ENCODE assay signal across 18 cellular contexts in genomic region chr10:79948976-79949722, GRCh38. TPM values are rescaled to one million over a fixed set of nuclear protein-coding genes. Genes with fewer than 3 reads are reported as not detected.
A peak's percentile ranks its signal among the peaks of the same experiment; 100 is the strongest.
DNase-seq lines count a peak whose midpoint lies in the region; ATAC-seq and TF ChIP-seq lines count a peak whose summit lies in the region.
"Had no signal": no experiment of that assay in that cellular context is flagged by ENCODE, and none has a peak within 500 bp of the region (broad histone marks: within the 10 kb centered on the region; RNA-seq: fewer than 3 reads in every experiment).

TSS of gene SFTPD (minus strand) at chr10:79949105. CDS start at chr10:79946659, 2,446 bp downstream.

- 59 to 86% methylated on average over 2 to 3 of the region's 3 CpGs for WGBS in endodermal cell (ENCODE audit: insufficient coverage in 1 of 2, insufficient read length in 1 of 2), 2 experiments
- 34 to 42% methylated on average over 3 of the region's 3 CpGs for WGBS in GM23248 (ENCODE audit: low coverage in 1 of 2, low lambda C conversion rate in 2 of 2, missing lambda C conversion rate in 2 of 2), 2 experiments

- peaks cover 2% of the 10 kb centered on the region for H3K36me3 Mint-ChIP-seq in endodermal cell (ENCODE audit: low read depth)
- peaks cover 22% of the 10 kb centered on the region for H3K36me3 Mint-ChIP-seq in nephron progenitor cell (ENCODE audit: low read depth)

- H3K9me3 Mint-ChIP-seq in endodermal cell (peaks cover 21% of the 10 kb centered on the region), nephron progenitor cell (peaks cover 35% of the 10 kb centered on the region)

- H3K9ac ChIP-seq in endodermal cell (ENCODE audit: extremely low read depth, low read length, poor library complexity, severe bottlenecking) (no peak within 1 kb of the TSS), GM23248 (no peak within 1 kb of the TSS)

- no peaks in the 10 kb centered on the region for H4K20me1 ChIP-seq in GM23248 (ENCODE audit: insufficient read depth)

- H3K4me3 Mint-ChIP-seq in endodermal cell (no peak within 1 kb of the TSS), nephron progenitor cell (no peak within 1 kb of the TSS)
- H3K4me3 Mint-ChIP-seq: activated CD4-positive, alpha-beta T cell treated with anti-CD3 and anti-CD28 coated beads for 36 hours; brain; natural killer cell; T-helper 2 cell treated with Interferon-gamma antibody and Interleukin-4, amounts not matched to agents 5 μg/mL and 100 μg/mL, for 36 hours had no signal

- no peak for ATAC-seq in HG03097 (IDR thresholded peaks at IDR 0.05; ENCODE audit: low FRiP score, unreplicated experiment)
- no peak for ATAC-seq in GM21381 (IDR thresholded peaks at IDR 0.05; ENCODE audit: unreplicated experiment)
- ATAC-seq: activated CD4-positive, alpha-beta T cell treated with anti-CD3 and anti-CD28 coated beads for 36 hours; natural killer cell had no signal

- no peaks in the 10 kb centered on the region for H3K27me3 ChIP-seq in endodermal cell (ENCODE audit: control insufficient read depth, insufficient read depth, low read length, poor library complexity, severe bottlenecking)
- peaks cover 25% of the 10 kb centered on the region; the same call in 1 of the 2 replicates for H3K27me3 ChIP-seq in GM23248 (replicated peaks; ENCODE audit: insufficient read depth)
- H3K27me3 ChIP-seq: BE2C had no signal

- peaks cover 34% of the 10 kb centered on the region for H3K27me3 Mint-ChIP-seq in endodermal cell (ENCODE audit: insufficient read depth)
- peaks cover 31% of the 10 kb centered on the region for H3K27me3 Mint-ChIP-seq in nephron progenitor cell (ENCODE audit: low read depth, poor library complexity)

- peaks cover 14% of the 10 kb centered on the region for H3K9me3 ChIP-seq in endodermal cell (ENCODE audit: control insufficient read depth, low read length)
- no peaks in the 10 kb centered on the region for H3K9me3 ChIP-seq in GM23248 (ENCODE audit: low read depth)
- H3K9me3 ChIP-seq: BE2C had no signal

- no peaks in the 10 kb centered on the region for H3K9me2 ChIP-seq in GM23248 (ENCODE audit: insufficient read depth)

- DNase-seq in ELF-1 (ENCODE audit: low read depth, low spot score) (peak; percentile 24), NOMO-1 (lab: John Stamatoyannopoulos, UW; ENCODE audit: unreplicated experiment in 2 of 2) (peak; percentile 40 to 81), endodermal cell (peak; percentile 66), nephron progenitor cell (no peak), NCI-H1105 treated with DMSO at 0.1 percent for 48 hours (lab: John Stamatoyannopoulos, UW) (no peak), GM23248 (no peak)
- DNase-seq: activated CD4-positive, alpha-beta T cell treated with anti-CD3 and anti-CD28 coated beads for 36 hours; activated naive CD4-positive, alpha-beta T cell treated with anti-CD3 and anti-CD28 coated beads, Interleukin-2, amount 50 U/mL, for 16 hours; BE2C; MG63; natural killer cell; NCI-H2107; retina; Right ventricle myocardium superior had no signal

- no peak within 1 kb of the TSS for H3K27ac Mint-ChIP-seq in endodermal cell
- peak within 1 kb of the TSS; percentile 24 for H3K27ac Mint-ChIP-seq in nephron progenitor cell
- H3K27ac Mint-ChIP-seq: activated CD4-positive, alpha-beta T cell treated with anti-CD3 and anti-CD28 coated beads for 36 hours; brain; natural killer cell; T-helper 2 cell treated with Interferon-gamma antibody and Interleukin-4, amounts not matched to agents 5 μg/mL and 100 μg/mL, for 36 hours had no signal

- in situ Hi-C loops in GM23248 (cut with MboI): no loop called here

- no peak for TF ChIP-seq CTCF in endodermal cell (conservative IDR thresholded peaks at IDR 0.05)
- no peak for TF ChIP-seq CTCF in nephron progenitor cell (IDR thresholded peaks at IDR 0.05)

- H3K36me3 ChIP-seq in endodermal cell (ENCODE audit: control insufficient read depth, insufficient read depth, low read length) (no peaks in the 10 kb centered on the region), GM23248 (ENCODE audit: low read depth) (no peaks in the 10 kb centered on the region)
- H3K36me3 ChIP-seq: BE2C, MG63 had no signal

- H3K79me2 ChIP-seq in GM23248 (ENCODE audit: insufficient read depth): no peaks in the 10 kb centered on the region

- no peaks in the 10 kb centered on the region for H3F3A ChIP-seq in GM23248 (ENCODE audit: insufficient read depth)

- no peak within 1 kb of the TSS for H2AFZ ChIP-seq in GM23248

- H3K4me1 Mint-ChIP-seq in endodermal cell (no peaks in the 10 kb centered on the region), nephron progenitor cell (no peaks in the 10 kb centered on the region)
- H3K4me1 Mint-ChIP-seq: activated CD4-positive, alpha-beta T cell treated with anti-CD3 and anti-CD28 coated beads for 36 hours; brain; natural killer cell had no signal

- no peak within 1 kb of the TSS for H3K4me3 ChIP-seq in endodermal cell (ENCODE audit: low read length)
- no peak within 1 kb of the TSS for H3K4me3 ChIP-seq in GM23248
- H3K4me3 ChIP-seq: MG63 had no signal

- H3K27ac ChIP-seq in endodermal cell (ENCODE audit: low read depth, low read length): no peak within 1 kb of the TSS
- H3K27ac ChIP-seq in GM23248: no peak within 1 kb of the TSS

- no peak within 1 kb of the TSS for H3K4me2 ChIP-seq in GM23248 (ENCODE audit: unreplicated experiment)

- H3K4me1 ChIP-seq in endodermal cell (ENCODE audit: control insufficient read depth, insufficient read depth, low read length): no peaks in the 10 kb centered on the region
- no peaks in the 10 kb centered on the region for H3K4me1 ChIP-seq in GM23248 (ENCODE audit: insufficient read depth)
- H3K4me1 ChIP-seq: BE2C had no signal

RNA-seq across cellular contexts. Expression of gene SFTPD, which starts in this region (rescaled TPM):
- total RNA-seq in endodermal cell: under 1 TPM; 0.42 to 0.86 TPM
- not detected for polyA plus RNA-seq in endodermal cell (2013, experiment 1 of 2)
- not detected for polyA plus RNA-seq in endodermal cell (2013, experiment 2 of 2)
- not detected in 2 replicates for total RNA-seq in GM23248 (2014; rRNA removed; shearing (Covaris generic))
- 0.24 and 0.46 TPM in 2 replicates for polyA plus RNA-seq in GM23248 (2016; fragmentation: Nextera tagmentation; extraction: Ambion mirVana)
- total RNA-seq: activated CD4-positive, alpha-beta T cell treated with anti-CD3 and anti-CD28 coated beads for 36 hours had no signal

Comparison
In these comparisons a context has a peak if more than half of its experiments do, and no peak if none do; other contexts are left out.
1. Peak in DNase-seq in endodermal cell; RNA of the gene not detected or under 1 TPM.
2. DNase-seq: peak in ELF-1 (single experiment) and NOMO-1 (2 of 2); none in nephron progenitor cell (single experiment), NCI-H1105 treated with DMSO at 0.1 percent for 48 hours (single experiment) and GM23248 (single experiment).